Comparison of ENCODE assay signal across 22 cellular contexts in genomic region chr1:184033136-184033469, GRCh38. TPM values are rescaled to one million over a fixed set of nuclear protein-coding genes. Genes with fewer than 3 reads are reported as not detected.
"Had no signal": no experiment of that assay in that cellular context is flagged by ENCODE, and none has a peak within 500 bp of the region (broad histone marks: within the 10 kb centered on the region; RNA-seq: fewer than 3 reads in every experiment).

No MANE protein-coding gene starts in this region.

- H3K27ac ChIP-seq: esophagus muscularis mucosa, gastroesophageal sphincter, pancreas, stomach had no signal

- H3K4me3 ChIP-seq: esophagus muscularis mucosa, gastroesophageal sphincter, heart right ventricle, pancreas, stomach had no signal

- DNase-seq: activated CD4-positive, alpha-beta T cell treated with anti-CD3 and anti-CD28 coated beads, Interleukin-2, amount 50 U/mL, for 1 hour; activated CD4-positive, CD25-positive, alpha-beta regulatory T cell treated with anti-CD3 and anti-CD28 coated beads, Interleukin-2, amount 50 U/mL, for 72 hours; activated CD8-positive, alpha-beta memory T cell treated with anti-CD3 and anti-CD28 coated beads, Interleukin-2, amount 50 U/mL, for 4 hours; activated naive CD4-positive, alpha-beta T cell treated with anti-CD3 and anti-CD28 coated beads for 36 hours; activated naive CD8-positive, alpha-beta T cell treated with anti-CD3 and anti-CD28 coated beads, Interleukin-2, amount 50 U/mL, for 24 hours; activated T-cell treated with anti-CD3 and anti-CD28 coated beads, Interleukin-2, amount 50 U/mL, for 4 hours; aorta; effector memory CD4-positive, alpha-beta T cell; heart right ventricle; kidney glomerular epithelial cell; naive thymus-derived CD4-positive, alpha-beta T cell; pancreas; stimulated activated CD4-positive, alpha-beta T cell treated with anti-CD3 and anti-CD28 coated beads, Interleukin-4, amount 100 ng/mL, for 24 hours; stomach had no signal

- H3K9me3 ChIP-seq: esophagus muscularis mucosa, gastroesophageal sphincter, heart right ventricle, pancreas, stomach had no signal

- H3K27ac Mint-ChIP-seq: activated naive CD4-positive, alpha-beta T cell treated with anti-CD3 and anti-CD28 coated beads for 36 hours; activated naive CD8-positive, alpha-beta T cell treated with anti-CD3 and anti-CD28 coated beads, Interleukin-2, amount 50 U/mL, for 24 hours; dendritic cell treated with granulocyte-macrophage colony-stimulating factor and Interleukin-4, amounts not matched to agents 40 ng/mL and 50 ng/mL, for 4 days; memory B cell; naive thymus-derived CD4-positive, alpha-beta T cell; stimulated activated effector memory CD8-positive, alpha-beta T cell treated with anti-CD3 and anti-CD28 coated beads, Interleukin-12 subunit alpha, Interleukin-12 subunit beta, amount 100 ng/mL, for 72 hours had no signal

- H3K36me3 ChIP-seq: esophagus muscularis mucosa, gastroesophageal sphincter, heart right ventricle, pancreas, stomach had no signal

- ATAC-seq: activated T-cell treated with anti-CD3 and anti-CD28 coated beads, Interleukin-2, amount 50 U/mL, for 4 hours; gastroesophageal sphincter; heart right ventricle; naive thymus-derived CD4-positive, alpha-beta T cell; pancreas; sciatic nerve had no signal

- H3K27me3 ChIP-seq: pancreas had no signal

- H3K4me3 Mint-ChIP-seq: activated naive CD4-positive, alpha-beta T cell treated with anti-CD3 and anti-CD28 coated beads for 36 hours; activated naive CD8-positive, alpha-beta T cell treated with anti-CD3 and anti-CD28 coated beads, Interleukin-2, amount 50 U/mL, for 24 hours; activated T-cell treated with anti-CD3 and anti-CD28 coated beads, Interleukin-2, amount 50 U/mL, for 4 hours; central memory CD8-positive, alpha-beta T cell; dendritic cell treated with granulocyte-macrophage colony-stimulating factor and Interleukin-4, amounts not matched to agents 40 ng/mL and 50 ng/mL, for 4 days; memory B cell; naive thymus-derived CD4-positive, alpha-beta T cell; stimulated activated effector memory CD8-positive, alpha-beta T cell treated with anti-CD3 and anti-CD28 coated beads, Interleukin-12 subunit alpha, Interleukin-12 subunit beta, amount 100 ng/mL, for 72 hours had no signal

- H3K4me1 ChIP-seq: pancreas had no signal

- H3K36me3 Mint-ChIP-seq: stimulated activated effector memory CD8-positive, alpha-beta T cell treated with anti-CD3 and anti-CD28 coated beads, Interleukin-12 subunit alpha, Interleukin-12 subunit beta, amount 100 ng/mL, for 72 hours had no signal

RNA-seq across cellular contexts. Expression of gene COLGALT2, which starts 4.4 kb away (rescaled TPM):
- total RNA-seq: endothelial cell of umbilical vein had no signal
